21 cellular contexts compared by ENCODE assay signal in the genomic region with DNA sequence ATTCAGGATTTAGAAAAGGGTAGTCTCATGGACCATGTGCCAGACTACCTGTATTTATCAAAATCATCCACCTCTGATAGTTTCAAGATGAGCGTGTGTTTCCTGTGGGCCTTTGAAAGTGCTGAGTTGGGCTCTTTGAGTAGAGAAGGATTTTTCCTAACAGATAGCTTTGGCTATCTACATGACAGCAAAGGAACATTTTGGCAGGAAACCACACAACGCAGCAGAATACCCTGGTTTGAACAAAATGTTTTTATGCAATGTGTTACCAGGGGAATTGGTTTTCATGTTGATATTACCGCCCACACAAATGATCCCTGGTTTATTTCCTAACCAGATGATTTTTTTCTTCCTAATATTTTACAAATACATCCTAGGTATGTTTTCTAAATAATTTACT.
A peak's percentile ranks its signal among the peaks of the same experiment; 100 is the strongest.
DNase-seq lines count a peak whose midpoint lies in the region; ATAC-seq, FAIRE-seq and TF ChIP-seq lines count a peak whose summit lies in the region.
"Had no signal": no experiment of that assay in that cellular context is flagged by ENCODE, and none has a peak within 500 bp of the region (broad histone marks: within the 10 kb centered on the region; RNA-seq: fewer than 3 reads in every experiment).

No MANE protein-coding gene starts in this region.

- H3K27ac ChIP-seq in ACC112 (ENCODE audit: low read depth, low read length) (peak overlapping the region; percentile 89), right atrium auricular region (peak overlapping the region in 1 of 2 donors; percentile 52), HepG2 (ENCODE audit: extremely low read length, insufficient read depth, low read length) (no peak overlapping the region)
- H3K27ac ChIP-seq: C4-2B, tibial artery had no signal

- in situ Hi-C loops in HepG2 (cut with HindIII; ENCODE audit: extremely low pct_ligation_motif_present, low pct_unique_long_range_greater_than_20kb), result no loop called here

- no peaks in the 10 kb centered on the region for H4K20me1 ChIP-seq in HepG2 (ENCODE audit: insufficient read depth, low read length)

- no peaks in the 10 kb centered on the region for H3K9me3 ChIP-seq in right atrium auricular region
- no peaks in the 10 kb centered on the region for H3K9me3 ChIP-seq in mucosa of descending colon
- no peaks in the 10 kb centered on the region; the same call in 1 of the 2 replicates for H3K9me3 ChIP-seq in HepG2 (ENCODE audit: low read length)
- H3K9me3 ChIP-seq: tibial artery had no signal

- POLR2A ChIA-PET in HepG2 (lab: Yijun Ruan, JAX), result no interaction called here

- DNase-seq in NB4 (ENCODE audit: low read depth) (peak; percentile 8), cerebellum (ENCODE audit: low spot score) (peak; percentile 23), right atrium auricular region (ENCODE audit: low spot score) (peak; percentile 58), mucosa of descending colon (no peak), left colon (no peak), HepG2 (ENCODE audit: low spot score) (no peak)
- DNase-seq: 8988T; activated CD8-positive, alpha-beta T cell treated with anti-CD3 and anti-CD28 coated beads for 36 hours; activated T-cell treated with anti-CD3 and anti-CD28 coated beads, Interleukin-2, amount 50 U/mL, for 4 hours; DMS153; glutamatergic neuron; HCEC 1CT; mammary epithelial cell; naive thymus-derived CD4-positive, alpha-beta T cell; NCI-H1930; NCI-H524 had no signal

- H2AFZ ChIP-seq in ACC112 (ENCODE audit: low read length, unreplicated experiment) (peak overlapping the region; percentile 73), HepG2 (ENCODE audit: low read length) (no peak overlapping the region)

- H3K4me2 ChIP-seq in HepG2 (ENCODE audit: low read depth, low read length), result no peak overlapping the region

- H3K27me3 ChIP-seq in ACC112 (ENCODE audit: insufficient read depth, low read length), result no peaks in the 10 kb centered on the region
- H3K27me3 ChIP-seq in right atrium auricular region, result no peaks in the 10 kb centered on the region
- no peaks in the 10 kb centered on the region for H3K27me3 ChIP-seq in HepG2 (ENCODE audit: control insufficient read depth in 1 of 2, insufficient read depth in 2 of 2, low read length in 2 of 2)
- H3K27me3 ChIP-seq: tibial artery had no signal

- 1% methylated on average over 3 of the region's 3 CpGs for WGBS in HepG2 (ENCODE audit: low lambda C conversion rate)

- H3K9ac ChIP-seq in HepG2 (ENCODE audit: insufficient read depth, low read depth, low read length), result no peak overlapping the region

- TF ChIP-seq RAD21 in HepG2 (CRISPR knock-in tag; IDR thresholded peaks at IDR 0.05), result no peak

- no TSS peak for BruUV-seq in HepG2 (replicated peaks; lab: Mats Ljungman, UMichigan)

- CTCF ChIA-PET in HepG2 (lab: Yijun Ruan, JAX; ENCODE audit: low intra/inter-chr PET ratio, low total read pairs), result no interaction called here

- TF ChIP-seq CTCF in NB4 (IDR thresholded peaks at IDR 0.05; ENCODE audit: low read depth, low read length), result no peak
- no peak for TF ChIP-seq CTCF in right atrium auricular region (IDR thresholded peaks at IDR 0.05)
- no peak for TF ChIP-seq CTCF in mucosa of descending colon (IDR thresholded peaks at IDR 0.05)
- TF ChIP-seq CTCF in HepG2 (CRISPR knock-in tag; IDR thresholded peaks at IDR 0.05), result no peak

- ATAC-seq in mucosa of descending colon (no peak), left colon (no peak), HepG2 (no peak), HG03521 (IDR thresholded peaks at IDR 0.05; ENCODE audit: unreplicated experiment) (no peak)
- ATAC-seq: activated CD8-positive, alpha-beta T cell treated with anti-CD3 and anti-CD28 coated beads for 36 hours; activated T-cell treated with anti-CD3 and anti-CD28 coated beads, Interleukin-2, amount 50 U/mL, for 4 hours; naive thymus-derived CD4-positive, alpha-beta T cell had no signal

- FAIRE-seq in HepG2 (lab: Jason Lieb, UNC), result no peak
- FAIRE-seq: endothelial cell of umbilical vein had no signal

- TF ChIP-seq EP300 in HepG2 (IDR thresholded peaks at IDR 0.05; ENCODE audit: low read depth in 2 of 2, low read length in 2 of 2) (no peak), HepG2 (CRISPR knock-in tag; IDR thresholded peaks at IDR 0.05; ENCODE audit: borderline replicate concordance) (no peak)

- intact Hi-C loops in mucosa of descending colon (cut with DNase I, micrococcal nuclease), result no loop called here
- intact Hi-C loops in left colon (cut with DNase I, micrococcal nuclease), result no loop called here
- intact Hi-C loops in HepG2 (cut with micrococcal nuclease; ENCODE audit: unreplicated experiment), result no loop called here

- no peaks in the 10 kb centered on the region for H3K36me3 ChIP-seq in ACC112 (ENCODE audit: insufficient read depth, low read length)
- no peaks in the 10 kb centered on the region for H3K36me3 ChIP-seq in right atrium auricular region
- no peaks in the 10 kb centered on the region for H3K36me3 ChIP-seq in mucosa of descending colon (ENCODE audit: low read depth)
- H3K36me3 ChIP-seq in HepG2 (replicated peaks in 1 of 2; ENCODE audit: control insufficient read depth in 1 of 2, insufficient read depth in 2 of 2, low read length in 2 of 2), result no peaks in the 10 kb centered on the region
- H3K36me3 ChIP-seq: tibial artery had no signal

- TF ChIP-seq POLR2A in NB4 (IDR thresholded peaks at IDR 0.05; ENCODE audit: extremely low read depth, insufficient read length) (no peak), HepG2 (IDR thresholded peaks at IDR 0.05; ENCODE audit: insufficient read depth in 1 of 2, low read depth in 2 of 2, low read length in 2 of 2) (no peak)

- H3K4me3 ChIP-seq in ACC112 (ENCODE audit: low read depth, low read length), result peak overlapping the region; percentile 53; the same call in 1 of the 2 replicates
- H3K4me3 ChIP-seq in NB4 (ENCODE audit: low read depth, low read length), result no peak overlapping the region
- H3K4me3 ChIP-seq in right atrium auricular region, result no peak overlapping the region
- no peak overlapping the region for H3K4me3 ChIP-seq in mucosa of descending colon
- no peak overlapping the region for H3K4me3 ChIP-seq in HepG2 (replicated peaks in 1 of 3; ENCODE audit: insufficient read depth in 1 of 3, low read depth in 2 of 3, low read length in 3 of 3)
- H3K4me3 ChIP-seq: tibial artery had no signal

- H3K4me1 ChIP-seq in ACC112 (ENCODE audit: control insufficient read depth, insufficient read depth, low read length, unreplicated experiment) (peaks cover 13% of the 10 kb centered on the region), right atrium auricular region (no peaks in the 10 kb centered on the region), mucosa of descending colon (ENCODE audit: low read depth) (no peaks in the 10 kb centered on the region), HepG2 (ENCODE audit: insufficient read depth, low read length) (no peaks in the 10 kb centered on the region)
- H3K4me1 ChIP-seq: tibial artery had no signal

- H3K79me2 ChIP-seq in ACC112 (ENCODE audit: control insufficient read depth, insufficient read depth, low read length, unreplicated experiment), result no peaks in the 10 kb centered on the region
- H3K79me2 ChIP-seq in HepG2 (ENCODE audit: insufficient read depth, low read length), result no peaks in the 10 kb centered on the region

TF ChIP-seq in HepG2, 621 proteins besides CTCF, POLR2A, EP300 and RAD21:
- TF ChIP-seq ZNF235 (CRISPR knock-in tag; IDR thresholded peaks at IDR 0.05; ENCODE audit: borderline replicate concordance), result no peak
- TF ChIP-seq REPIN1 (CRISPR knock-in tag; IDR thresholded peaks at IDR 0.05; ENCODE audit: borderline replicate concordance, low read depth), result no peak
- no peak for TF ChIP-seq HNRNPK (IDR thresholded peaks at IDR 0.05; ENCODE audit: low read depth, low read length, poor library complexity, severe bottlenecking)

Comparison
In these comparisons a context has a peak if more than half of its experiments do, and no peak if none do; other contexts are left out.
1. DNase-seq: peak in NB4 (single experiment), cerebellum (single experiment) and right atrium auricular region (single experiment); none in mucosa of descending colon (0 of 3), left colon (0 of 2) and HepG2 (single experiment).